In the genomic region with DNA sequence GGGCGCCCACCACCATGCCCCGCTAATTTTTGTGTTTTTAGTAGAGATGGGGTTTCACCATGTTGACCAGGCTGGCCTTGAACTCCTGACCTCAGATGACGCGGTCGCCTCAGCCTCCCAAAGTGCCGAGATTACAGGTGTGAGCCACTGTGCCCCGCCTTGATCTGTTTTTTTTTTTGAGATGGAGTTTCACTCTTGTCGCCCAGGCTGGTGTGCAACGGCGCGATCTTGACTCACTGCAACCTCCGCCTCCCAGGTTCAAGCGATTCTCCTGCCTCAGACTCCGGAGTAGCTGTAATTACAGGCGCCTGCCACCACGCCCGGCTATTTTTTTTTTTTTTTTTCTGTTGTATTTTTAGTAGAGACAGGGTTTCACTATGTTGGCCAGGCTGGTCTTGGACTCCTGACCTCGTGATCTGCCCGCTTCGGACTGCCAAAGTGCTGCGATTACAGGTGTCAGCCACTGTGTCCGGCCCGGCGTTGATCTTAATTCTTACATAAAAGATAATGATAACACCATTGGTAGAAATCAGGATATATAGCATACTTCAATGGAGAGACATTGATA, we compare ENCODE assay signal across 2 cellular contexts.
TF ChIP-seq lines count a peak whose summit lies in the region.

No MANE protein-coding gene starts in this region.

TF ChIP-seq in K562, 482 proteins besides CTCF, POLR2A, EP300 and RAD21:
- peak; percentile 79 for TF ChIP-seq ZBTB33 (CRISPR knock-in tag; IDR thresholded peaks at IDR 0.05)

TF ChIP-seq in liver, 16 proteins besides CTCF, POLR2A, EP300 and RAD21:
- TF ChIP-seq YY1 (IDR thresholded peaks at IDR 0.05), result peak; percentile 59
- TF ChIP-seq JUND (IDR thresholded peaks at IDR 0.05), result peak in 1 of 2 donors; percentile 33
- TF ChIP-seq ZBTB33 (IDR thresholded peaks at IDR 0.05), result peak; percentile 35
- peak; percentile 32 for TF ChIP-seq NR2F2 (IDR thresholded peaks at IDR 0.05)
- TF ChIP-seq HNF4G (IDR thresholded peaks at IDR 0.05), result peak; percentile 31
- TF ChIP-seq, protein P1, sequence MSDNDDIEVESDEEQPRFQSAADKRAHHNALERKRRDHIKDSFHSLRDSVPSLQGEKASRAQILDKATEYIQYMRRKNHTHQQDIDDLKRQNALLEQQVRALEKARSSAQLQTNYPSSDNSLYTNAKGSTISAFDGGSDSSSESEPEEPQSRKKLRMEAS (IDR thresholded peaks at IDR 0.05), result peak; percentile 12
- TF ChIP-seq HNF4A (conservative IDR thresholded peaks at IDR 0.05), result peak; percentile 78 to 82
- TF ChIP-seq RXRA (IDR thresholded peaks at IDR 0.05), result peak; percentile 61 to 70
- TF ChIP-seq SP1 (IDR thresholded peaks at IDR 0.05), result peak; percentile 56
